In the genomic region with DNA sequence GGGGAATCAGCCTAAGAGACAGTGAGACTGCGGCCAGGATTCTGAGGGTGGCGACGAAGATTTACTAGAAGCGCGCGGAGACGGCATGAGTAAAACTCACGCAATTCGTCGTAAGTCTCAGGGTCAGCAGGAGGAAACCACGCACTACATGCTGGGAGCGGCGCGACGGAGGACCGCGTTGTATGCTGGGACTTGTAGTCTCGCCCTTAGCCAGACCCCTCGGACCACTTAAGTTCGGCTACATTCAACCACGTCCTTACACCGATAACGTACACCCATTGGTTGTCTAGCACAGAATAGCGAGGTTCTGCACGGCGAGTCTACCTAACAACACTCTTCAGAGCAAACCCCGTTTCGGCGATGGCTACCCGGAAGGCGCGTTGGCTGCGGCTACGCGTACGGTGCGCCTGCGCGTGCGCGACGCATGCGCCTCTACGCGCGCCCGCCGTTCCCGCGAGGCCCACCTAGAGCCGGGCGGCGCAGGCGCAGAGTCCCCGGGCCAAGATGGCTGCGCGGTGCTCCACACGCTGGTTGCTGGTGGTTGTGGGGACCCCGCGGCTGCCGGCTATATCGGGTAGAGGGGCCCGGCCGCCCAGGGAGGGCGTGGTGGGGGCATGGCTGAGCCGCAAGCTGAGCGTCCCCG, we compare ENCODE assay signal across 1 cellular context.
TF ChIP-seq lines count a peak whose summit lies in the region.

Gene DNAJA3 (plus strand): TSS at position 491 of the 643 bp plus-strand sequence. CDS start 14 bp downstream, at position 505.

TF ChIP-seq in HepG2, 621 proteins besides CTCF, POLR2A, EP300 and RAD21 (continued from another document and continues in another):
- TF ChIP-seq FOXA1 (IDR thresholded peaks at IDR 0.05) = no peak
- TF ChIP-seq FOXA1 (CRISPR knock-in tag; IDR thresholded peaks at IDR 0.05) = 0 out of 2 replicates have a peak, but pooled peaks have one; percentile 4
- TF ChIP-seq ZKSCAN5 (CRISPR knock-in tag; IDR thresholded peaks at IDR 0.05) = no peak
- TF ChIP-seq TP53 (CRISPR knock-in tag; conservative IDR thresholded peaks at IDR 0.05) = no peak
- peak; percentile 53; the same call in 1 of the 2 replicates for TF ChIP-seq TERF1 (CRISPR knock-in tag; IDR thresholded peaks at IDR 0.05)
- TF ChIP-seq RFXANK (CRISPR knock-in tag; IDR thresholded peaks at IDR 0.05) = no peak; the same call in 1 of the 2 replicates
- no peak for TF ChIP-seq THYN1 (CRISPR knock-in tag; IDR thresholded peaks at IDR 0.05; ENCODE audit: borderline replicate concordance, low read depth)
- peak; percentile 41; the same call in 1 of the 2 replicates for TF ChIP-seq KMT2A (CRISPR knock-in tag; IDR thresholded peaks at IDR 0.05)
- TF ChIP-seq, protein P1, sequence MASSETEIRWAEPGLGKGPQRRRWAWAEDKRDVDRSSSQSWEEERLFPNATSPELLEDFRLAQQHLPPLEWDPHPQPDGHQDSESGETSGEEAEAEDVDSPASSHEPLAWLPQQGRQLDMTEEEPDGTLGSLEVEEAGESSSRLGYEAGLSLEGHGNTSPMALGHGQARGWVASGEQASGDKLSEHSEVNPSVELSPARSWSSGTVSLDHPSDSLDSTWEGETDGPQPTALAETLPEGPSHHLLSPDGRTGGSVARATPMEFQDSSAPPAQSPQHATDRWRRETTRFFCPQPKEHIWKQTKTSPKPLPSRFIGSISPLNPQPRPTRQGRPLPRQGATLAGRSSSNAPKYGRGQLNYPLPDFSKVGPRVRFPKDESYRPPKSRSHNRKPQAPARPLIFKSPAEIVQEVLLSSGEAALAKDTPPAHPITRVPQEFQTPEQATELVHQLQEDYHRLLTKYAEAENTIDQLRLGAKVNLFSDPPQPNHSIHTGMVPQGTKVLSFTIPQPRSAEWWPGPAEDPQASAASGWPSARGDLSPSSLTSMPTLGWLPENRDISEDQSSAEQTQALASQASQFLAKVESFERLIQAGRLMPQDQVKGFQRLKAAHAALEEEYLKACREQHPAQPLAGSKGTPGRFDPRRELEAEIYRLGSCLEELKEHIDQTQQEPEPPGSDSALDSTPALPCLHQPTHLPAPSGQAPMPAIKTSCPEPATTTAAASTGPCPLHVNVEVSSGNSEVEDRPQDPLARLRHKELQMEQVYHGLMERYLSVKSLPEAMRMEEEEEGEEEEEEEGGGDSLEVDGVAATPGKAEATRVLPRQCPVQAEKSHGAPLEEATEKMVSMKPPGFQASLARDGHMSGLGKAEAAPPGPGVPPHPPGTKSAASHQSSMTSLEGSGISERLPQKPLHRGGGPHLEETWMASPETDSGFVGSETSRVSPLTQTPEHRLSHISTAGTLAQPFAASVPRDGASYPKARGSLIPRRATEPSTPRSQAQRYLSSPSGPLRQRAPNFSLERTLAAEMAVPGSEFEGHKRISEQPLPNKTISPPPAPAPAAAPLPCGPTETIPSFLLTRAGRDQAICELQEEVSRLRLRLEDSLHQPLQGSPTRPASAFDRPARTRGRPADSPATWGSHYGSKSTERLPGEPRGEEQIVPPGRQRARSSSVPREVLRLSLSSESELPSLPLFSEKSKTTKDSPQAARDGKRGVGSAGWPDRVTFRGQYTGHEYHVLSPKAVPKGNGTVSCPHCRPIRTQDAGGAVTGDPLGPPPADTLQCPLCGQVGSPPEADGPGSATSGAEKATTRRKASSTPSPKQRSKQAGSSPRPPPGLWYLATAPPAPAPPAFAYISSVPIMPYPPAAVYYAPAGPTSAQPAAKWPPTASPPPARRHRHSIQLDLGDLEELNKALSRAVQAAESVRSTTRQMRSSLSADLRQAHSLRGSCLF (CRISPR knock-in tag; IDR thresholded peaks at IDR 0.05; ENCODE audit: borderline replicate concordance) = no peak
- no peak; the same call in 1 of the 2 replicates for TF ChIP-seq ZNF710 (CRISPR knock-in tag; IDR thresholded peaks at IDR 0.05; ENCODE audit: borderline replicate concordance)
- no peak for TF ChIP-seq ZNF12 (CRISPR knock-in tag; IDR thresholded peaks at IDR 0.05)
- TF ChIP-seq ZNF235 (CRISPR knock-in tag; IDR thresholded peaks at IDR 0.05; ENCODE audit: borderline replicate concordance) = no peak; the same call in 1 of the 2 replicates
- TF ChIP-seq ZNF253 (CRISPR knock-in tag; IDR thresholded peaks at IDR 0.05; ENCODE audit: borderline replicate concordance) = no peak
- TF ChIP-seq ZNF468 (CRISPR knock-in tag; IDR thresholded peaks at IDR 0.05) = no peak
- TF ChIP-seq, protein P2, sequence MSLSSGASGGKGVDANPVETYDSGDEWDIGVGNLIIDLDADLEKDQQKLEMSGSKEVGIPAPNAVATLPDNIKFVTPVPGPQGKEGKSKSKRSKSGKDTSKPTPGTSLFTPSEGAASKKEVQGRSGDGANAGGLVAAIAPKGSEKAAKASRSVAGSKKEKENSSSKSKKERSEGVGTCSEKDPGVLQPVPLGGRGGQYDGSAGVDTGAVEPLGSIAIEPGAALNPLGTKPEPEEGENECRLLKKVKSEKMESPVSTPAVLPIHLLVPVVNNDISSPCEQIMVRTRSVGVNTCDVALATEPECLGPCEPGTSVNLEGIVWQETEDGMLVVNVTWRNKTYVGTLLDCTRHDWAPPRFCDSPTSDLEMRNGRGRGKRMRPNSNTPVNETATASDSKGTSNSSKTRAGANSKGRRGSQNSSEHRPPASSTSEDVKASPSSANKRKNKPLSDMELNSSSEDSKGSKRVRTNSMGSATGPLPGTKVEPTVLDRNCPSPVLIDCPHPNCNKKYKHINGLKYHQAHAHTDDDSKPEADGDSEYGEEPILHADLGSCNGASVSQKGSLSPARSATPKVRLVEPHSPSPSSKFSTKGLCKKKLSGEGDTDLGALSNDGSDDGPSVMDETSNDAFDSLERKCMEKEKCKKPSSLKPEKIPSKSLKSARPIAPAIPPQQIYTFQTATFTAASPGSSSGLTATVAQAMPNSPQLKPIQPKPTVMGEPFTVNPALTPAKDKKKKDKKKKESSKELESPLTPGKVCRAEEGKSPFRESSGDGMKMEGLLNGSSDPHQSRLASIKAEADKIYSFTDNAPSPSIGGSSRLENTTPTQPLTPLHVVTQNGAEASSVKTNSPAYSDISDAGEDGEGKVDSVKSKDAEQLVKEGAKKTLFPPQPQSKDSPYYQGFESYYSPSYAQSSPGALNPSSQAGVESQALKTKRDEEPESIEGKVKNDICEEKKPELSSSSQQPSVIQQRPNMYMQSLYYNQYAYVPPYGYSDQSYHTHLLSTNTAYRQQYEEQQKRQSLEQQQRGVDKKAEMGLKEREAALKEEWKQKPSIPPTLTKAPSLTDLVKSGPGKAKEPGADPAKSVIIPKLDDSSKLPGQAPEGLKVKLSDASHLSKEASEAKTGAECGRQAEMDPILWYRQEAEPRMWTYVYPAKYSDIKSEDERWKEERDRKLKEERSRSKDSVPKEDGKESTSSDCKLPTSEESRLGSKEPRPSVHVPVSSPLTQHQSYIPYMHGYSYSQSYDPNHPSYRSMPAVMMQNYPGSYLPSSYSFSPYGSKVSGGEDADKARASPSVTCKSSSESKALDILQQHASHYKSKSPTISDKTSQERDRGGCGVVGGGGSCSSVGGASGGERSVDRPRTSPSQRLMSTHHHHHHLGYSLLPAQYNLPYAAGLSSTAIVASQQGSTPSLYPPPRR (CRISPR knock-in tag; IDR thresholded peaks at IDR 0.05; ENCODE audit: borderline replicate concordance) = no peak
- no peak for TF ChIP-seq ZSCAN25 (CRISPR knock-in tag; IDR thresholded peaks at IDR 0.05)
- peak; percentile 96 for TF ChIP-seq CHD2 (IDR thresholded peaks at IDR 0.05; ENCODE audit: low read depth, low read length)
- TF ChIP-seq NCOA1 (CRISPR knock-in tag; IDR thresholded peaks at IDR 0.05) = peak; percentile 11; the same call in 1 of the 2 replicates
- peak; percentile 93 for TF ChIP-seq AGO2 (optimal IDR thresholded peaks at IDR 0.05; ENCODE audit: low read depth, low read length)
- TF ChIP-seq ZBTB34 (CRISPR knock-in tag; IDR thresholded peaks at IDR 0.05) = peak; percentile 37; the same call in 1 of the 2 replicates
- peak; percentile 20; the same call in 1 of the 2 replicates for TF ChIP-seq ZNF484 (CRISPR knock-in tag; IDR thresholded peaks at IDR 0.05; ENCODE audit: borderline replicate concordance, low read depth)
- TF ChIP-seq, protein P3, sequence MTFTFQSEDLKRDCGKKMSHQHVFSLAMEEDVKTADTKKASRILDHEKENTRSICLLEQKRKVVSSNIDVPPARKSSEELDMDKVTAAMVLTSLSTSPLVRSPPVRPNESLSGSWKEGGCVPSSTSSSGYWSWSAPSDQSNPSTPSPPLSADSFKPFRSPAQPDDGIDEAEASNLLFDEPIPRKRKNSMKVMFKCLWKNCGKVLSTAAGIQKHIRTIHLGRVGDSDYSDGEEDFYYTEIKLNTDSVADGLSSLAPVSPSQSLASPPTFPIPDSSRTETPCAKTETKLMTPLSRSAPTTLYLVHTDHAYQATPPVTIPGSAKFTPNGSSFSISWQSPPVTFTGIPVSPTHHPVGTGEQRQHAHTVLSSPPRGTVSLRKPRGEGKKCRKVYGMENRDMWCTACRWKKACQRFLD (CRISPR knock-in tag; IDR thresholded peaks at IDR 0.05; ENCODE audit: borderline replicate concordance) = peak; percentile 72; the same call in 1 of the 2 replicates
- TF ChIP-seq MAZ (IDR thresholded peaks at IDR 0.05; ENCODE audit: borderline replicate concordance, low read depth, low read length) = no peak
- no peak for TF ChIP-seq MAZ (CRISPR knock-in tag; IDR thresholded peaks at IDR 0.05; ENCODE audit: low read depth)
- TF ChIP-seq ZNF713 (CRISPR knock-in tag; IDR thresholded peaks at IDR 0.05) = no peak
- TF ChIP-seq ZNF160 (CRISPR knock-in tag; IDR thresholded peaks at IDR 0.05) = no peak
- TF ChIP-seq SUZ12 (IDR thresholded peaks at IDR 0.05; ENCODE audit: low read depth, low read length) = peak; percentile 66
- TF ChIP-seq ZBTB7A (CRISPR knock-in tag; IDR thresholded peaks at IDR 0.05) = peak; percentile 44; the same call in 1 of the 2 replicates
- peak; percentile 75; the same call in 1 of the 2 replicates for TF ChIP-seq ZNF616 (CRISPR knock-in tag; IDR thresholded peaks at IDR 0.05; ENCODE audit: low read depth)
- TF ChIP-seq SIN3B (IDR thresholded peaks at IDR 0.05; ENCODE audit: low read length) = peak; percentile 39
- TF ChIP-seq ZNF17 (CRISPR knock-in tag; IDR thresholded peaks at IDR 0.05) = no peak
- no peak for TF ChIP-seq REL (CRISPR knock-in tag; conservative IDR thresholded peaks at IDR 0.05)
- no peak for TF ChIP-seq ZBTB43 (CRISPR knock-in tag; conservative IDR thresholded peaks at IDR 0.05)
- no peak for TF ChIP-seq ZNF770 (CRISPR knock-in tag; IDR thresholded peaks at IDR 0.05)
- TF ChIP-seq DMAP1 (CRISPR knock-in tag; IDR thresholded peaks at IDR 0.05) = peak; percentile 78
- TF ChIP-seq PHB2 (IDR thresholded peaks at IDR 0.05; ENCODE audit: partially characterized antibody) = no peak
- TF ChIP-seq ZNF510 (CRISPR knock-in tag; IDR thresholded peaks at IDR 0.05; ENCODE audit: low read depth) = no peak; the same call in 1 of the 2 replicates
- TF ChIP-seq SOX13 (IDR thresholded peaks at IDR 0.05) = no peak
- TF ChIP-seq SOX13 (CRISPR knock-in tag; conservative IDR thresholded peaks at IDR 0.05 in 1 of 2, IDR thresholded peaks at IDR 0.05 in 1 of 2) = no peak
- TF ChIP-seq MTA3 (CRISPR knock-in tag; IDR thresholded peaks at IDR 0.05) = no peak
- TF ChIP-seq ETV5 (CRISPR knock-in tag; IDR thresholded peaks at IDR 0.05; ENCODE audit: borderline replicate concordance) = peak; percentile 7
